Comparison of ENCODE assay signal across 10 cellular contexts in the genomic region with DNA sequence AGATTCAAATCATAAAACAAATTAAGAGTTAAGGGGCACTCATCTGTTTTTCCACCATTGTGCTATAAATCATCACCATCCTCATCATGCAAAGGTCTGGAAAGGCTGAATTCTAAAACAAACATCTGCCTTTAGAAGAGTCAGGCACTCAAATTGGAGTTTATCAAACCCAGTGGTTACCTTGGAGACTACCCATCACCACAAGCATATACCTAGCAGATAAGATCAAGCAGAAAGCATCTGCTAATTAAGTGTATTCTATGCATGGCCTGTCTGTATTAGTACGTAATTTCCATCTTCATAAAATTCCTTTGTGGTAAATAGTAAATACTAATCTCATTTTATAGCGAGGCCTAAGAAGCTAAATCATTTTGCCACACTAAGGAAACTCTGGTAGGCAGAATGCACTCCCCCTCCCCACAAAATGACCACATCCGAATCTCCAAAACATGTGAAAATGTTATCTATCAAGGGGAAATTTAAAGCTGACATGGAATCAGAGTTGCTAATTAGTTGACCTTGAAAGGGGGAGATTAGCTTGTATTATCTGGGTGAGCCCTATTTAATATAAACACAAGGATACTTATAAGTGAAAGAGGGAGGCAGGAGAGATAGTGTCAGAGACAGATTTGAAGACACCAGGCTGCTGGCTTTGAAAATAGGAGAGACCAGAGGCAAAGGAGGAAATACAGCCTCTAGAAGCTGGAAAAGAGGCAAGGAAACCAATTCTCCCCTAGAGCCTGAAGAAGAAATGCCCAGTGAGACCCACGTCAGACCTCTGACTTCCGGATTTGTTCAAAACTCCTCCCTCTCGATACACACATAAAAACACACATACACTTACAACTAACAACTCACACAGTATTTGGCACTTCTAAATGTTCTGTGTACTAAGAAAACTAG. TPM values are rescaled to one million over a fixed set of nuclear protein-coding genes. Genes with fewer than 3 reads are reported as not detected.
DNase-seq lines count a peak whose midpoint lies in the region; ATAC-seq, FAIRE-seq and TF ChIP-seq lines count a peak whose summit lies in the region.
"Had no signal": no experiment of that assay in that cellular context is flagged by ENCODE, and none has a peak within 500 bp of the region (broad histone marks: within the 10 kb centered on the region; RNA-seq: fewer than 3 reads in every experiment).

No MANE protein-coding gene starts in this region.

- no peaks in the 10 kb centered on the region for H3K27me3 Mint-ChIP-seq in astrocyte (ENCODE audit: low read depth, unreplicated experiment)
- no peaks in the 10 kb centered on the region for H3K27me3 Mint-ChIP-seq in natural killer cell treated with Interleukin-12 subunit alpha and Interleukin-12 subunit beta and Interleukin-15 and Interleukin-18, amount 100 ng/mL, for 72 hours

- H3K27ac Mint-ChIP-seq in astrocyte (ENCODE audit: unreplicated experiment), result no peak overlapping the region
- H3K27ac Mint-ChIP-seq in natural killer cell treated with Interleukin-12 subunit alpha and Interleukin-12 subunit beta and Interleukin-15 and Interleukin-18, amount 100 ng/mL, for 72 hours, result peak overlapping the region; percentile 67 to 93

- H3K27me3 ChIP-seq in astrocyte (ENCODE audit: insufficient read depth, low read length) (no peaks in the 10 kb centered on the region), brain microvascular endothelial cell (replicated peaks) (no peaks in the 10 kb centered on the region), esophagus squamous epithelium (no peaks in the 10 kb centered on the region)

- TF ChIP-seq POLR2A in esophagus squamous epithelium (IDR thresholded peaks at IDR 0.05), result no peak

- H3K9me3 ChIP-seq in astrocyte (ENCODE audit: insufficient read depth, low read depth, low read length), result no peaks in the 10 kb centered on the region
- H3K9me3 ChIP-seq in esophagus squamous epithelium, result no peaks in the 10 kb centered on the region
- H3K9me3 ChIP-seq: A549 had no signal

- H3K27ac ChIP-seq in astrocyte (ENCODE audit: low read depth, low read length), result no peak overlapping the region
- H3K27ac ChIP-seq in brain microvascular endothelial cell, result no peak overlapping the region
- no peak overlapping the region for H3K27ac ChIP-seq in esophagus squamous epithelium
- H3K27ac ChIP-seq: A549 had no signal

- DNase-seq in NCI-H1436 (lab: John Stamatoyannopoulos, UW) (peak; percentile 15), NCI-H1436 treated with DMSO at 0.1 percent for 48 hours (lab: John Stamatoyannopoulos, UW) (no peak), NCI-H748 (lab: John Stamatoyannopoulos, UW; ENCODE audit: unreplicated experiment) (peak; percentile 82), astrocyte (ENCODE audit: low read depth) (peak; percentile 32), brain microvascular endothelial cell (no peak), esophagus squamous epithelium (lab: John Stamatoyannopoulos, UW) (no peak)
- DNase-seq in natural killer cell treated with Interleukin-12 subunit alpha and Interleukin-12 subunit beta and Interleukin-15 and Interleukin-18, amount 100 ng/mL, for 72 hours (ENCODE audit: low spot score), result no peak
- no peak for DNase-seq in stimulated activated CD4-positive, alpha-beta T cell treated with anti-CD3 and anti-CD28 coated beads, Interleukin-12 subunit alpha, Interleukin-12 subunit beta, amount 100 ng/mL, for 4 hours
- DNase-seq: nucleus accumbens had no signal

- H3K36me3 ChIP-seq in astrocyte (ENCODE audit: insufficient read depth, low read length), result no peaks in the 10 kb centered on the region
- H3K36me3 ChIP-seq in brain microvascular endothelial cell (replicated peaks), result no peaks in the 10 kb centered on the region
- H3K36me3 ChIP-seq in esophagus squamous epithelium, result no peaks in the 10 kb centered on the region

- H3K9ac ChIP-seq in astrocyte (ENCODE audit: low read length), result no peak overlapping the region

- peaks cover 5% of the 10 kb centered on the region for H3K36me3 Mint-ChIP-seq in astrocyte (ENCODE audit: low read depth, unreplicated experiment)
- H3K36me3 Mint-ChIP-seq in natural killer cell treated with Interleukin-12 subunit alpha and Interleukin-12 subunit beta and Interleukin-15 and Interleukin-18, amount 100 ng/mL, for 72 hours, result no peaks in the 10 kb centered on the region

- H3K4me1 ChIP-seq in astrocyte (ENCODE audit: insufficient read depth, low read length) (no peaks in the 10 kb centered on the region), esophagus squamous epithelium (peaks cover 0 to 60% (median 13%) of the 10 kb centered on the region in 3 donors)
- H3K4me1 ChIP-seq: A549 had no signal

- TF ChIP-seq CTCF in astrocyte (IDR thresholded peaks at IDR 0.05; ENCODE audit: insufficient read depth, low read depth, low read length) (no peak), brain microvascular endothelial cell (IDR thresholded peaks at IDR 0.05; ENCODE audit: low read depth, low read length, missing control alignments) (no peak), esophagus squamous epithelium (IDR thresholded peaks at IDR 0.05) (no peak)

- H3K4me3 Mint-ChIP-seq in astrocyte (ENCODE audit: unreplicated experiment), result no peak overlapping the region
- H3K4me3 Mint-ChIP-seq in natural killer cell treated with Interleukin-12 subunit alpha and Interleukin-12 subunit beta and Interleukin-15 and Interleukin-18, amount 100 ng/mL, for 72 hours, result peak overlapping the region; percentile 66

- no peak overlapping the region for H3K4me3 ChIP-seq in astrocyte (ENCODE audit: insufficient read depth, low read depth, low read length)
- no peak overlapping the region for H3K4me3 ChIP-seq in brain microvascular endothelial cell (ENCODE audit: low read depth, low read length)
- no peak overlapping the region for H3K4me3 ChIP-seq in esophagus squamous epithelium
- H3K4me3 ChIP-seq: A549 had no signal

- ATAC-seq in natural killer cell treated with Interleukin-12 subunit alpha and Interleukin-12 subunit beta and Interleukin-15 and Interleukin-18, amount 100 ng/mL, for 72 hours, result peak; percentile 67 to 72

- intact Hi-C loops in esophagus squamous epithelium (cut with DNase I), result no loop called here

- H3K9me3 Mint-ChIP-seq in astrocyte (ENCODE audit: unreplicated experiment), result no peaks in the 10 kb centered on the region
- H3K9me3 Mint-ChIP-seq in natural killer cell treated with Interleukin-12 subunit alpha and Interleukin-12 subunit beta and Interleukin-15 and Interleukin-18, amount 100 ng/mL, for 72 hours, result no peaks in the 10 kb centered on the region

- 45 to 63% methylated on average over 6 of the region's 6 CpGs for WGBS in esophagus squamous epithelium, 2 donors

- H3K4me2 ChIP-seq in astrocyte (ENCODE audit: low read length), result no peak overlapping the region
- H3K4me2 ChIP-seq: A549 had no signal

- peaks cover 6% of the 10 kb centered on the region for H3K4me1 Mint-ChIP-seq in astrocyte (ENCODE audit: low read depth, unreplicated experiment)
- H3K4me1 Mint-ChIP-seq in natural killer cell treated with Interleukin-12 subunit alpha and Interleukin-12 subunit beta and Interleukin-15 and Interleukin-18, amount 100 ng/mL, for 72 hours (ENCODE audit: low read depth in 2 of 2), result peaks cover 25 to 32% of the 10 kb centered on the region in 2 donors

- H4K20me1 ChIP-seq in astrocyte (ENCODE audit: insufficient read depth, low read length), result peaks cover 80% of the 10 kb centered on the region

- peaks cover 84% of the 10 kb centered on the region for H3K79me2 ChIP-seq in astrocyte (ENCODE audit: insufficient read depth, low read length)

- no peak for FAIRE-seq in astrocyte (lab: Jason Lieb, UNC)
- FAIRE-seq: A549 had no signal

- no peak overlapping the region for H2AFZ ChIP-seq in astrocyte (ENCODE audit: low read depth, low read length)

- in situ Hi-C loops in brain microvascular endothelial cell (cut with HindIII; ENCODE audit: low pct_ligation_motif_present, low sequenced_read_pairs), result no loop called here

RNA-seq across cellular contexts. Expression of gene ARID4B, which starts 23.2 kb away (rescaled TPM):
- total RNA-seq in astrocyte, result 35.9 and 38.6 TPM in 2 replicates
- 10 to 100 TPM; 74.2 to 79.2 TPM for total RNA-seq in natural killer cell treated with Interleukin-12 subunit alpha and Interleukin-12 subunit beta and Interleukin-15 and Interleukin-18, amount 100 ng/mL, for 72 hours
- 10 to 100 TPM; 15.2 to 99.7 (median 30.8) TPM for total RNA-seq in esophagus squamous epithelium

RNA-seq across cellular contexts. Expression of gene GGPS1, which starts 23.6 kb away (rescaled TPM):
- 34.8 and 39.1 TPM in 2 replicates for total RNA-seq in astrocyte
- total RNA-seq in natural killer cell treated with Interleukin-12 subunit alpha and Interleukin-12 subunit beta and Interleukin-15 and Interleukin-18, amount 100 ng/mL, for 72 hours, result 10 to 100 TPM; 19.0 to 23.7 TPM
- total RNA-seq in esophagus squamous epithelium, result 10 to 100 TPM in 3 of 4 donors, 1 to 10 TPM in 1; 6.0 to 17.0 (median 14.1) TPM

Comparison
In these comparisons a context has a peak if more than half of its experiments do, and no peak if none do; other contexts are left out.
1. DNase-seq: peak in NCI-H1436 (single experiment), NCI-H748 (single experiment) and astrocyte (single experiment); none in NCI-H1436 treated with DMSO at 0.1 percent for 48 hours (single experiment), natural killer cell treated with Interleukin-12 subunit alpha and Interleukin-12 subunit beta and Interleukin-15 and Interleukin-18, amount 100 ng/mL, for 72 hours (single experiment), brain microvascular endothelial cell (single experiment), esophagus squamous epithelium (single experiment) and stimulated activated CD4-positive, alpha-beta T cell treated with anti-CD3 and anti-CD28 coated beads, Interleukin-12 subunit alpha, Interleukin-12 subunit beta, amount 100 ng/mL, for 4 hours (single experiment).